ENCODE assay signal across 27 cellular contexts in genomic region chr10:25999295-25999981, GRCh38.
"Had no signal": no experiment of that assay in that cellular context is flagged by ENCODE, and none has a peak within 500 bp of the region (broad histone marks: within the 10 kb centered on the region; RNA-seq: fewer than 3 reads in every experiment).

No MANE protein-coding gene starts in this region.

- H3K36me3 ChIP-seq: esophagus squamous epithelium, left lung, lower lobe of right lung, neural progenitor cell, transverse colon, WERI-Rb-1 had no signal

- H3K27ac ChIP-seq: epithelial cell of prostate, esophagus squamous epithelium, left lung, lower lobe of right lung, neural progenitor cell, testis, transverse colon, WERI-Rb-1 had no signal

- H3K9me3 ChIP-seq: esophagus squamous epithelium, lower lobe of right lung, testis, transverse colon had no signal

- DNase-seq: activated CD4-positive, alpha-beta T cell treated with anti-CD3 and anti-CD28 coated beads, Interleukin-2, amount 10 ng/mL, durations not matched to agents 7 days and 5 days; activated CD8-positive, alpha-beta memory T cell treated with anti-CD3 and anti-CD28 coated beads, Interleukin-2, amount 10 ng/mL, durations not matched to agents 7 days and 5 days; activated CD8-positive, alpha-beta T cell treated with anti-CD3 and anti-CD28 coated beads for 36 hours; activated naive CD4-positive, alpha-beta T cell; activated T-cell treated with anti-CD3 and anti-CD28 coated beads, Interleukin-2, amount 50 U/mL, for 48 hours; anterior cingulate cortex; dermis blood vessel endothelial cell; effector CD4-positive, alpha-beta T cell; esophagus squamous epithelium; foreskin melanocyte; left lung; lower lobe of right lung; mesendoderm; natural killer cell; occipital lobe; right cardiac atrium; stimulated activated CD4-positive, alpha-beta T cell treated with anti-CD3 and anti-CD28 coated beads, Interleukin-15, amount 100 ng/mL, for 24 hours; stimulated activated CD4-positive, alpha-beta T cell treated with anti-CD3 and anti-CD28 coated beads, Interleukin-2, amount 100 ng/mL, for 24 hours; stimulated activated naive CD8-positive, alpha-beta T cell treated with anti-CD3 and anti-CD28 coated beads, Interleukin-15, Interleukin-2, amounts not matched to agents 100 U/mL and 50 U/mL, for 24 hours; T-helper 17 cell; T1000; testis; transverse colon; WERI-Rb-1 had no signal

- ATAC-seq: activated CD4-positive, CD25-positive, alpha-beta regulatory T cell treated with anti-CD3 and anti-CD28 coated beads, Interleukin-2, amount 50 U/mL, for 24 hours; activated CD8-positive, alpha-beta memory T cell treated with anti-CD3 and anti-CD28 coated beads, Interleukin-2, amount 10 ng/mL, durations not matched to agents 7 days and 5 days; activated CD8-positive, alpha-beta T cell treated with anti-CD3 and anti-CD28 coated beads for 36 hours; left lung; lower lobe of right lung; natural killer cell; right cardiac atrium; stimulated activated naive CD8-positive, alpha-beta T cell treated with anti-CD3 and anti-CD28 coated beads, Interleukin-15, Interleukin-2, amounts not matched to agents 100 U/mL and 50 U/mL, for 24 hours; T-helper 17 cell had no signal

- H3K4me1 ChIP-seq: esophagus squamous epithelium, left lung, lower lobe of right lung, neural progenitor cell, testis, transverse colon had no signal

- H2AFZ ChIP-seq: neural progenitor cell had no signal

- H3K27me3 ChIP-seq: esophagus squamous epithelium, left lung, neural progenitor cell, testis, transverse colon had no signal

- H3K4me3 ChIP-seq: esophagus squamous epithelium, left lung, lower lobe of right lung, neural progenitor cell, testis, transverse colon had no signal

- H3K9ac ChIP-seq: neural progenitor cell had no signal

- H3K4me2 ChIP-seq: neural progenitor cell had no signal
